8 cellular contexts compared by ENCODE assay signal in the genomic region with DNA sequence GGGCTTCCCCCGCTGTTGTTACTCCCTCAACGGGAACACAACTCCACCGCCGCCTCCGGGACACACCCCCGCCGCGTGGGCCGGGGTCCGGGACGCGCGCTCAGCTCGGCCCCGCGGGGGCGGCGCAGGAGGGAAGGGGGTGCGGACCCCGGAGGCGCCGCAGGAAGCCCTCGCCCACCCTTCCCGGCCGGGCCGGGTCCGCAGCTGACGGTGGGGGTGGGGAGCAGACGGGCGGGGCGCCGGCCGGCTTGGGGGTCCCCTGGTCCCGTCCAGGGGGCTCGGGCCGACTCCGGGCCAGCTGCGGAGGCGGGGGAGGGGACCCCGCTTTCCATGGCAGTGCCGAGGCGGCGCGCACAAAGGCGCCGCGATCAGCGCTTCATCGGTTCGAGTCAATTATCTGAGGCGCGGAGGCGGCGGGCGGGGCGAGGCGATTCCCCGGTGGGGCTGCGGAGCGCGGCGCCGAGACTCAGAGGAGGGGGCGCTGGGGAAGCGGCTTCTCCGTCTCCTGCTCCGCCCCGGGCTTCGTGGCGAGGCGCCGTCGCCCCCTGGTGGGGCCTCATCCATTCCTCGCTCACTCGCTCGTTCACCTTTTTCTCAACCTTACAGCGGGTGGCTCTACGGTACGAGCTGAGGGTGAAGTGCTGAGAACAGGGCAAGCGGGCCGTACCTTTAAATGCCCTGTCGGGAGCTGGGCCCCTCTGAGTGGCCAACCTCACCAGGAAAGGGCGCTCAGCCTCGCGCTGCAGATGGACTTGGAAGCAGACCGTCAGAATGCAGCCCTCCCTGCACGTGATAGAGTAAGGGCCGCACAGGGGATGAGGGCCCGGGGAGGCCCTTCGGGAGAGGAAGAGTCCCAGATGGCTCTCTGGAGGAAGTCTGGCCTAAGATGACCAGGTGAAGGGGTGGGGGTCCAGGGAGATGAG. TPM values are rescaled to one million over a fixed set of nuclear protein-coding genes. Genes with fewer than 3 reads are reported as not detected.
DNase-seq lines count a peak whose midpoint lies in the region; ATAC-seq, FAIRE-seq and TF ChIP-seq lines count a peak whose summit lies in the region.

No MANE protein-coding gene starts in this region.

- DNase-seq in D721Med (ENCODE audit: insufficient read length, low spot score) (peak; percentile 43), Karpas-422 (peak; percentile 64), T follicular helper cell (ENCODE audit: low read depth) (peak; percentile 6), astrocyte of the hippocampus (ENCODE audit: low read depth, low spot score) (peak; percentile 79), iPS-NIHi7 (ENCODE audit: extremely low spot score) (peak; percentile 91)
- DNase-seq in stimulated activated CD4-positive, alpha-beta T cell treated with anti-CD3 and anti-CD28 coated beads, Interleukin-1b, Interleukin-23, amount 100 ng/mL, for 4 hours (ENCODE audit: low read depth in 2 of 2), result peak; percentile 28 to 60

- H3K4me1 ChIP-seq in Karpas-422 (ENCODE audit: low read length), result no peaks in the 10 kb centered on the region

- no peaks in the 10 kb centered on the region for H3K9me3 ChIP-seq in Karpas-422 (ENCODE audit: low read length)

- ATAC-seq in GM19395 (IDR thresholded peaks at IDR 0.05; ENCODE audit: unreplicated experiment), result no peak
- ATAC-seq in GM21786 (IDR thresholded peaks at IDR 0.05; ENCODE audit: unreplicated experiment), result no peak

- no peaks in the 10 kb centered on the region for H3K27me3 ChIP-seq in Karpas-422 (ENCODE audit: low read length)

- TF ChIP-seq CTCF in D721Med (IDR thresholded peaks at IDR 0.05; ENCODE audit: insufficient read depth, missing control alignments), result peak; percentile 79

- H3K4me3 ChIP-seq in Karpas-422 (ENCODE audit: low read length), result no peak overlapping the region

- H2AFZ ChIP-seq in Karpas-422 (ENCODE audit: low read length), result no peak overlapping the region

- H3K27ac ChIP-seq in Karpas-422 (ENCODE audit: low read length), result no peak overlapping the region

- H4K20me1 ChIP-seq in Karpas-422 (ENCODE audit: insufficient read depth, low read depth, low read length), result no peaks in the 10 kb centered on the region

- H3K9ac ChIP-seq in Karpas-422 (ENCODE audit: low read length), result no peak overlapping the region

- H3K9me2 ChIP-seq in Karpas-422 (replicated peaks; ENCODE audit: insufficient read depth, low read length), result no peaks in the 10 kb centered on the region

- no peaks in the 10 kb centered on the region for H3K79me2 ChIP-seq in Karpas-422 (ENCODE audit: low read length)

- H3K36me3 ChIP-seq in Karpas-422 (ENCODE audit: insufficient read depth, low read length), result no peaks in the 10 kb centered on the region

- FAIRE-seq in D721Med (lab: Jason Lieb, UNC), result no peak

- H3K4me2 ChIP-seq in Karpas-422 (ENCODE audit: low read depth, low read length, poor library complexity, severe bottlenecking), result no peak overlapping the region

RNA-seq across cellular contexts. Expression of gene SLC52A3, which starts 40.0 kb away (rescaled TPM):
- total RNA-seq in Karpas-422 (2014; rRNA removed; shearing (Covaris generic); ENCODE audit: low replicate concordance), result not detected in 2 replicates

RNA-seq across cellular contexts. Expression of gene SCRT2, which starts 52.7 kb away (rescaled TPM):
- not detected in 2 replicates for total RNA-seq in Karpas-422 (2014; rRNA removed; shearing (Covaris generic); ENCODE audit: low replicate concordance)

Comparison
In these comparisons a context has a peak if more than half of its experiments do, and no peak if none do; other contexts are left out.
1. DNase-seq: peak in every context shown above with its lines; median percentile 91 in iPS-NIHi7; 79 in astrocyte of the hippocampus; 64 in Karpas-422; 44 in stimulated activated CD4-positive, alpha-beta T cell treated with anti-CD3 and anti-CD28 coated beads, Interleukin-1b, Interleukin-23, amount 100 ng/mL, for 4 hours; 43 in D721Med; 6 in T follicular helper cell.